In the genomic region with DNA sequence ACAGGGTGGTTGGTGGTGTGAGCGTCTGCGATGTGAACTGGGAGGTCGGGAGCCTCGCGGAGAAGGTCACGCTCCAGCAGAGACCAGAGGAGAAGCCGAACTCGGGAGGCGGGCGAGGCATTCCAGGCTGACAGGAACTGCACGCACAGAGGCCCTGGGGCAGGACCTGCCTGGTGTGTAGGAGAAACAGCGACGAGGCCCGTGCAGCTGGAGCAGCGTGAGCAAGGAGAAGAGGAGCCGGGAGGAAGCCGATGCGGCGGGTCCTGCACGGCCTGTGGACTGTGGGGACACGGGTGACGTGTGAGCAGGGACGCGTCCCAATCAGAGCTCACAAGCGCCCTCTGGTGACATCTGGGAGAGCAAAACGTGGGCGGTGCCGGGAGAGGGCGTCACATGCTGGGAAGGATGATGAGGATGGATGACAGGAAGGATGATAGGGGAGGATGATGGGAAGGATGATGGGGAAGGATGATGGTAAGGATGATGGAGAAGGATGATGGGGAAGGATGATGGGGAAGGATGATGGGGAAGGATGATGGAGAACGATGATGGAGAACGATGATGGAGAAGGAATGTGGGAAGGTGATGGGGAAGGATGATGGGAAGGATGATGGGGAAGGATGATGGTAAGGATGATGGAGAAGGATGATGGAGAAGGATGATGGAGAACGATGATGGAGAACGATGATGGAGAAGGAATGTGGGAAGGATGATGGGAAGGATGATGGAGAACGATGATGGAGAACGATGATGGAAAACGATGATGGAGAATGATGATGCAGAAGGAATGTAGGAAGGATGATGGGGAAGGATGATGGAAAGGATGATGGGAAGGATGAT, we compare ENCODE assay signal across 1 cellular context.
TF ChIP-seq lines count a peak whose summit lies in the region.

No MANE protein-coding gene starts in this region.

TF ChIP-seq in HEK293, 187 proteins besides CTCF, POLR2A, EP300 and RAD21 (continued from another document):
- TF ChIP-seq, protein P1, sequence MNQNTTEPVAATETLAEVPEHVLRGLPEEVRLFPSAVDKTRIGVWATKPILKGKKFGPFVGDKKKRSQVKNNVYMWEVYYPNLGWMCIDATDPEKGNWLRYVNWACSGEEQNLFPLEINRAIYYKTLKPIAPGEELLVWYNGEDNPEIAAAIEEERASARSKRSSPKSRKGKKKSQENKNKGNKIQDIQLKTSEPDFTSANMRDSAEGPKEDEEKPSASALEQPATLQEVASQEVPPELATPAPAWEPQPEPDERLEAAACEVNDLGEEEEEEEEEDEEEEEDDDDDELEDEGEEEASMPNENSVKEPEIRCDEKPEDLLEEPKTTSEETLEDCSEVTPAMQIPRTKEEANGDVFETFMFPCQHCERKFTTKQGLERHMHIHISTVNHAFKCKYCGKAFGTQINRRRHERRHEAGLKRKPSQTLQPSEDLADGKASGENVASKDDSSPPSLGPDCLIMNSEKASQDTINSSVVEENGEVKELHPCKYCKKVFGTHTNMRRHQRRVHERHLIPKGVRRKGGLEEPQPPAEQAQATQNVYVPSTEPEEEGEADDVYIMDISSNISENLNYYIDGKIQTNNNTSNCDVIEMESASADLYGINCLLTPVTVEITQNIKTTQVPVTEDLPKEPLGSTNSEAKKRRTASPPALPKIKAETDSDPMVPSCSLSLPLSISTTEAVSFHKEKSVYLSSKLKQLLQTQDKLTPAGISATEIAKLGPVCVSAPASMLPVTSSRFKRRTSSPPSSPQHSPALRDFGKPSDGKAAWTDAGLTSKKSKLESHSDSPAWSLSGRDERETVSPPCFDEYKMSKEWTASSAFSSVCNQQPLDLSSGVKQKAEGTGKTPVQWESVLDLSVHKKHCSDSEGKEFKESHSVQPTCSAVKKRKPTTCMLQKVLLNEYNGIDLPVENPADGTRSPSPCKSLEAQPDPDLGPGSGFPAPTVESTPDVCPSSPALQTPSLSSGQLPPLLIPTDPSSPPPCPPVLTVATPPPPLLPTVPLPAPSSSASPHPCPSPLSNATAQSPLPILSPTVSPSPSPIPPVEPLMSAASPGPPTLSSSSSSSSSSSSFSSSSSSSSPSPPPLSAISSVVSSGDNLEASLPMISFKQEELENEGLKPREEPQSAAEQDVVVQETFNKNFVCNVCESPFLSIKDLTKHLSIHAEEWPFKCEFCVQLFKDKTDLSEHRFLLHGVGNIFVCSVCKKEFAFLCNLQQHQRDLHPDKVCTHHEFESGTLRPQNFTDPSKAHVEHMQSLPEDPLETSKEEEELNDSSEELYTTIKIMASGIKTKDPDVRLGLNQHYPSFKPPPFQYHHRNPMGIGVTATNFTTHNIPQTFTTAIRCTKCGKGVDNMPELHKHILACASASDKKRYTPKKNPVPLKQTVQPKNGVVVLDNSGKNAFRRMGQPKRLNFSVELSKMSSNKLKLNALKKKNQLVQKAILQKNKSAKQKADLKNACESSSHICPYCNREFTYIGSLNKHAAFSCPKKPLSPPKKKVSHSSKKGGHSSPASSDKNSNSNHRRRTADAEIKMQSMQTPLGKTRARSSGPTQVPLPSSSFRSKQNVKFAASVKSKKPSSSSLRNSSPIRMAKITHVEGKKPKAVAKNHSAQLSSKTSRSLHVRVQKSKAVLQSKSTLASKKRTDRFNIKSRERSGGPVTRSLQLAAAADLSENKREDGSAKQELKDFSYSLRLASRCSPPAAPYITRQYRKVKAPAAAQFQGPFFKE (tag by site-specific recombination; IDR thresholded peaks at IDR 0.05; ENCODE audit: borderline replicate concordance): no peak
- TF ChIP-seq, protein P2, sequence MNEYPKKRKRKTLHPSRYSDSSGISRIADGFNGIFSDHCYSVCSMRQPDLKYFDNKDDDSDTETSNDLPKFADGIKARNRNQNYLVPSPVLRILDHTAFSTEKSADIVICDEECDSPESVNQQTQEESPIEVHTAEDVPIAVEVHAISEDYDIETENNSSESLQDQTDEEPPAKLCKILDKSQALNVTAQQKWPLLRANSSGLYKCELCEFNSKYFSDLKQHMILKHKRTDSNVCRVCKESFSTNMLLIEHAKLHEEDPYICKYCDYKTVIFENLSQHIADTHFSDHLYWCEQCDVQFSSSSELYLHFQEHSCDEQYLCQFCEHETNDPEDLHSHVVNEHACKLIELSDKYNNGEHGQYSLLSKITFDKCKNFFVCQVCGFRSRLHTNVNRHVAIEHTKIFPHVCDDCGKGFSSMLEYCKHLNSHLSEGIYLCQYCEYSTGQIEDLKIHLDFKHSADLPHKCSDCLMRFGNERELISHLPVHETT (tag by site-specific recombination; IDR thresholded peaks at IDR 0.05): 0 out of 2 replicates have a peak, but pooled peaks have one; percentile 28
- TF ChIP-seq ZIC2 (tag by site-specific recombination; IDR thresholded peaks at IDR 0.05) (peak; percentile 17; the same call in 1 of the 2 replicates), ZNF785 (tag by site-specific recombination; IDR thresholded peaks at IDR 0.05) (no peak), ZNF146 (tag by site-specific recombination; IDR thresholded peaks at IDR 0.05) (no peak), ZNF37A (tag by site-specific recombination; IDR thresholded peaks at IDR 0.05) (no peak), SP2 (tag by site-specific recombination; IDR thresholded peaks at IDR 0.05) (0 out of 2 replicates have a peak, but pooled peaks have one; percentile 16), ZNF623 (tag by site-specific recombination; IDR thresholded peaks at IDR 0.05) (0 out of 2 replicates have a peak, but pooled peaks have one; percentile 21), ZNF707 (tag by site-specific recombination; IDR thresholded peaks at IDR 0.05) (0 out of 2 replicates have a peak, but pooled peaks have one; percentile 32), EGR2 (tag by site-specific recombination; IDR thresholded peaks at IDR 0.05; ENCODE audit: low read depth) (peak; percentile 87), ZNF19 (tag by site-specific recombination; IDR thresholded peaks at IDR 0.05; ENCODE audit: low read depth) (no peak), ZNF521 (tag by site-specific recombination; IDR thresholded peaks at IDR 0.05) (no peak), ZNF335 (tag by site-specific recombination; conservative IDR thresholded peaks at IDR 0.05) (no peak), ZFHX2 (tag by site-specific recombination; conservative IDR thresholded peaks at IDR 0.05) (peak; percentile 92), ZNF341 (tag by site-specific recombination; IDR thresholded peaks at IDR 0.05; ENCODE audit: low read depth) (no peak), KLF1 (tag by site-specific recombination; IDR thresholded peaks at IDR 0.05) (peak; percentile 74), ZNF837 (tag by site-specific recombination; IDR thresholded peaks at IDR 0.05) (no peak), KLF8 (tag by site-specific recombination; IDR thresholded peaks at IDR 0.05) (peak; percentile 61), ZNF248 (tag by site-specific recombination; IDR thresholded peaks at IDR 0.05) (no peak), ZNF544 (tag by site-specific recombination; IDR thresholded peaks at IDR 0.05) (no peak), YY2 (tag by site-specific recombination; IDR thresholded peaks at IDR 0.05) (no peak), ZNF157 (tag by site-specific recombination; IDR thresholded peaks at IDR 0.05) (peak; percentile 34; the same call in 1 of the 2 replicates), ZNF596 (tag by site-specific recombination; IDR thresholded peaks at IDR 0.05) (no peak), HOXA7 (CRISPR knock-in tag; IDR thresholded peaks at IDR 0.05; ENCODE audit: borderline replicate concordance) (no peak)
- TF ChIP-seq, protein P3, sequence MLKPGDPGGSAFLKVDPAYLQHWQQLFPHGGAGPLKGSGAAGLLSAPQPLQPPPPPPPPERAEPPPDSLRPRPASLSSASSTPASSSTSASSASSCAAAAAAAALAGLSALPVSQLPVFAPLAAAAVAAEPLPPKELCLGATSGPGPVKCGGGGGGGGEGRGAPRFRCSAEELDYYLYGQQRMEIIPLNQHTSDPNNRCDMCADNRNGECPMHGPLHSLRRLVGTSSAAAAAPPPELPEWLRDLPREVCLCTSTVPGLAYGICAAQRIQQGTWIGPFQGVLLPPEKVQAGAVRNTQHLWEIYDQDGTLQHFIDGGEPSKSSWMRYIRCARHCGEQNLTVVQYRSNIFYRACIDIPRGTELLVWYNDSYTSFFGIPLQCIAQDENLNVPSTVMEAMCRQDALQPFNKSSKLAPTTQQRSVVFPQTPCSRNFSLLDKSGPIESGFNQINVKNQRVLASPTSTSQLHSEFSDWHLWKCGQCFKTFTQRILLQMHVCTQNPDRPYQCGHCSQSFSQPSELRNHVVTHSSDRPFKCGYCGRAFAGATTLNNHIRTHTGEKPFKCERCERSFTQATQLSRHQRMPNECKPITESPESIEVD (tag by site-specific recombination; IDR thresholded peaks at IDR 0.05): no peak
- TF ChIP-seq, protein P4, sequence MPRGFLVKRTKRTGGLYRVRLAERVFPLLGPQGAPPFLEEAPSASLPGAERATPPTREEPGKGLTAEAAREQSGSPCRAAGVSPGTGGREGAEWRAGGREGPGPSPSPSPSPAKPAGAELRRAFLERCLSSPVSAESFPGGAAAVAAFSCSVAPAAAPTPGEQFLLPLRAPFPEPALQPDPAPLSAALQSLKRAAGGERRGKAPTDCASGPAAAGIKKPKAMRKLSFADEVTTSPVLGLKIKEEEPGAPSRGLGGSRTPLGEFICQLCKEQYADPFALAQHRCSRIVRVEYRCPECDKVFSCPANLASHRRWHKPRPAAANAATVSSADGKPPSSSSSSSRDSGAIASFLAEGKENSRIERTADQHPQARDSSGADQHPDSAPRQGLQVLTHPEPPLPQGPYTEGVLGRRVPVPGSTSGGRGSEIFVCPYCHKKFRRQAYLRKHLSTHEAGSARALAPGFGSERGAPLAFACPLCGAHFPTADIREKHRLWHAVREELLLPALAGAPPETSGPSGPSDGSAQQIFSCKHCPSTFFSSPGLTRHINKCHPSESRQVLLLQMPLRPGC (tag by site-specific recombination; IDR thresholded peaks at IDR 0.05): no peak
- TF ChIP-seq, protein P5, sequence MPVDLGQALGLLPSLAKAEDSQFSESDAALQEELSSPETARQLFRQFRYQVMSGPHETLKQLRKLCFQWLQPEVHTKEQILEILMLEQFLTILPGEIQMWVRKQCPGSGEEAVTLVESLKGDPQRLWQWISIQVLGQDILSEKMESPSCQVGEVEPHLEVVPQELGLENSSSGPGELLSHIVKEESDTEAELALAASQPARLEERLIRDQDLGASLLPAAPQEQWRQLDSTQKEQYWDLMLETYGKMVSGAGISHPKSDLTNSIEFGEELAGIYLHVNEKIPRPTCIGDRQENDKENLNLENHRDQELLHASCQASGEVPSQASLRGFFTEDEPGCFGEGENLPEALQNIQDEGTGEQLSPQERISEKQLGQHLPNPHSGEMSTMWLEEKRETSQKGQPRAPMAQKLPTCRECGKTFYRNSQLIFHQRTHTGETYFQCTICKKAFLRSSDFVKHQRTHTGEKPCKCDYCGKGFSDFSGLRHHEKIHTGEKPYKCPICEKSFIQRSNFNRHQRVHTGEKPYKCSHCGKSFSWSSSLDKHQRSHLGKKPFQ (tag by site-specific recombination; IDR thresholded peaks at IDR 0.05): peak; percentile 68; the same call in 1 of the 2 replicates
